In genomic region chr12:126772171-126772864, GRCh38 we compare ENCODE assay signal across 8 cellular contexts.
A peak's percentile ranks its signal among the peaks of the same experiment; 100 is the strongest.
DNase-seq lines count a peak whose midpoint lies in the region; ATAC-seq, FAIRE-seq and TF ChIP-seq lines count a peak whose summit lies in the region.

No MANE protein-coding gene starts in this region.

- peaks cover 2% of the 10 kb centered on the region for H3K9me3 Mint-ChIP-seq in neural progenitor cell

- peaks cover 4% of the 10 kb centered on the region for H3K27me3 Mint-ChIP-seq in neural progenitor cell (ENCODE audit: insufficient read depth, low read depth)

- no peak overlapping the region for H3K4me2 ChIP-seq in neural progenitor cell

- no peak overlapping the region for H3K9ac ChIP-seq in neural progenitor cell

- H3K36me3 ChIP-seq in bronchial epithelial cell (ENCODE audit: control insufficient read depth, insufficient read depth, low read length) (no peaks in the 10 kb centered on the region), neural progenitor cell (no peaks in the 10 kb centered on the region)

- H3K27me3 ChIP-seq in bronchial epithelial cell (ENCODE audit: control insufficient read depth, insufficient read depth, low read length) (no peaks in the 10 kb centered on the region), neural progenitor cell (no peaks in the 10 kb centered on the region)

- no peaks in the 10 kb centered on the region for H3K4me1 Mint-ChIP-seq in neural progenitor cell

- POLR2A ChIA-PET in RWPE1 (lab: Yijun Ruan, JAX; ENCODE audit: low non-redundant PET): no interaction called here

- no peaks in the 10 kb centered on the region for H3F3A ChIP-seq in neural progenitor cell (ENCODE audit: low read depth)

- H3K27ac ChIP-seq in RWPE1 (no peak overlapping the region), neural progenitor cell (no peak overlapping the region)

- H3K4me3 Mint-ChIP-seq in neural progenitor cell: no peak overlapping the region

- H3K36me3 Mint-ChIP-seq in neural progenitor cell: no peaks in the 10 kb centered on the region

- CTCF ChIA-PET in RWPE1 (lab: Yijun Ruan, JAX): interaction anchor here (0.7 kb wide), 1 partner anchor 12 kb away, joined by 7 read pairs; no protein-coding TSS in a partner anchor

- no peaks in the 10 kb centered on the region for H3K79me2 ChIP-seq in neural progenitor cell (ENCODE audit: low read depth)

- H4K20me1 ChIP-seq in neural progenitor cell (ENCODE audit: low read depth): no peaks in the 10 kb centered on the region

- H3K4me3 ChIP-seq in bronchial epithelial cell (ENCODE audit: low read depth, low read length): no peak overlapping the region
- no peak overlapping the region for H3K4me3 ChIP-seq in neural progenitor cell

- ATAC-seq in HG03060 (IDR thresholded peaks at IDR 0.05; ENCODE audit: low read depth, unreplicated experiment): peak; percentile 82

- DNase-seq in stimulated activated naive CD4-positive, alpha-beta T cell treated with Interleukin-2 at 50 U/mL for 16 hours (lab: John Stamatoyannopoulos, UW): peak; percentile 43
- DNase-seq in stimulated activated naive CD4-positive, alpha-beta T cell (lab: John Stamatoyannopoulos, UW): no peak
- DNase-seq in RWPE1 (ENCODE audit: low spot score) (peak; percentile 22), bronchial epithelial cell (ENCODE audit: low read depth) (peak; percentile 42), neural progenitor cell (ENCODE audit: low spot score) (no peak), NCI-H2171 treated with DMSO at 0.1 percent for 48 hours (lab: John Stamatoyannopoulos, UW) (no peak)
- DNase-seq in stimulated activated CD4-positive, alpha-beta T cell treated with anti-CD3 and anti-CD28 coated beads, Interleukin-4, amount 100 ng/mL, for 1 hour: peak; percentile 13

- no peak overlapping the region for H2AFZ ChIP-seq in neural progenitor cell (replicated peaks)

- no peak for TF ChIP-seq CTCF in RWPE1 (conservative IDR thresholded peaks at IDR 0.05; ENCODE audit: low read depth)
- no peak for TF ChIP-seq CTCF in bronchial epithelial cell (IDR thresholded peaks at IDR 0.05; ENCODE audit: insufficient read depth, low read length, severe bottlenecking)
- no peak for TF ChIP-seq CTCF in neural progenitor cell (IDR thresholded peaks at IDR 0.05)

- H3K9me3 ChIP-seq in neural progenitor cell (ENCODE audit: low read depth): no peaks in the 10 kb centered on the region

- no peak overlapping the region for H3K27ac Mint-ChIP-seq in neural progenitor cell

- no peaks in the 10 kb centered on the region for H3K4me1 ChIP-seq in neural progenitor cell

- FAIRE-seq in bronchial epithelial cell (lab: Jason Lieb, UNC): no peak

Comparison
In these comparisons a context has a peak if more than half of its experiments do, and no peak if none do; other contexts are left out.
1. DNase-seq: peak in stimulated activated naive CD4-positive, alpha-beta T cell treated with Interleukin-2 at 50 U/mL for 16 hours (single experiment), RWPE1 (single experiment), bronchial epithelial cell (single experiment) and stimulated activated CD4-positive, alpha-beta T cell treated with anti-CD3 and anti-CD28 coated beads, Interleukin-4, amount 100 ng/mL, for 1 hour (single experiment); none in stimulated activated naive CD4-positive, alpha-beta T cell (0 of 6), neural progenitor cell (single experiment) and NCI-H2171 treated with DMSO at 0.1 percent for 48 hours (single experiment).